ENCODE assay signal across 1 cellular context in genomic region chr10:99325261-99325660, GRCh38.
TF ChIP-seq lines count a peak whose summit lies in the region.

No MANE protein-coding gene starts in this region.

TF ChIP-seq in HepG2, 621 proteins besides CTCF, POLR2A, EP300 and RAD21 (continued from another document):
- TF ChIP-seq PAXIP1 (CRISPR knock-in tag; conservative IDR thresholded peaks at IDR 0.05), result 0 out of 2 replicates have a peak, but pooled peaks have one; percentile 30
- peak; percentile 99 for TF ChIP-seq ZBTB39 (CRISPR knock-in tag; IDR thresholded peaks at IDR 0.05)
- no peak for TF ChIP-seq FOXA1 (IDR thresholded peaks at IDR 0.05)
- peak; percentile 37; the same call in 1 of the 2 replicates for TF ChIP-seq FOXA1 (CRISPR knock-in tag; IDR thresholded peaks at IDR 0.05)
- TF ChIP-seq DNMT1 (CRISPR knock-in tag; IDR thresholded peaks at IDR 0.05), result no peak
- no peak for TF ChIP-seq SOX13 (IDR thresholded peaks at IDR 0.05)
- TF ChIP-seq SOX13 (CRISPR knock-in tag; conservative IDR thresholded peaks at IDR 0.05 in 1 of 2, IDR thresholded peaks at IDR 0.05 in 1 of 2), result peak in 1 of 2 experiments; percentile 6; a peak in 1 of 4 replicates
- peak; percentile 44; the same call in 1 of the 2 replicates for TF ChIP-seq ARID3A (IDR thresholded peaks at IDR 0.05; ENCODE audit: low read depth, low read length)
- TF ChIP-seq SMYD3 (CRISPR knock-in tag; IDR thresholded peaks at IDR 0.05), result no peak
- TF ChIP-seq KLF13 (CRISPR knock-in tag; IDR thresholded peaks at IDR 0.05), result no peak
- TF ChIP-seq SOX6 (IDR thresholded peaks at IDR 0.05), result no peak
- no peak for TF ChIP-seq SOX6 (CRISPR knock-in tag; IDR thresholded peaks at IDR 0.05)
- peak; percentile 55; the same call in 1 of the 2 replicates for TF ChIP-seq NFIC (IDR thresholded peaks at IDR 0.05; ENCODE audit: low read length)
- no peak for TF ChIP-seq CREBL2 (CRISPR knock-in tag; IDR thresholded peaks at IDR 0.05; ENCODE audit: borderline replicate concordance)
- TF ChIP-seq CC2D1A (CRISPR knock-in tag; IDR thresholded peaks at IDR 0.05), result no peak
- TF ChIP-seq ARID5B (CRISPR knock-in tag; IDR thresholded peaks at IDR 0.05), result peak; percentile 35; the same call in 1 of the 2 replicates
- TF ChIP-seq ZMYM4 (CRISPR knock-in tag; IDR thresholded peaks at IDR 0.05), result peak; percentile 38; the same call in 1 of the 2 replicates
- TF ChIP-seq ZBTB26 (CRISPR knock-in tag; IDR thresholded peaks at IDR 0.05; ENCODE audit: borderline replicate concordance), result peak; percentile 100
- TF ChIP-seq ELF3 (CRISPR knock-in tag; IDR thresholded peaks at IDR 0.05), result peak; percentile 83
- no peak for TF ChIP-seq KLF9 (CRISPR knock-in tag; IDR thresholded peaks at IDR 0.05; ENCODE audit: low read depth)
- TF ChIP-seq MEF2D (CRISPR knock-in tag; IDR thresholded peaks at IDR 0.05), result 0 out of 2 replicates have a peak, but pooled peaks have one; percentile 45
- peak; percentile 32; the same call in 1 of the 2 replicates for TF ChIP-seq SAP130 (CRISPR knock-in tag; IDR thresholded peaks at IDR 0.05; ENCODE audit: low read depth)
- TF ChIP-seq FOSL1 (CRISPR knock-in tag; IDR thresholded peaks at IDR 0.05; ENCODE audit: borderline replicate concordance), result no peak
- no peak for TF ChIP-seq TEAD3 (CRISPR knock-in tag; optimal IDR thresholded peaks at IDR 0.05; ENCODE audit: borderline replicate concordance)
